In the genomic region with DNA sequence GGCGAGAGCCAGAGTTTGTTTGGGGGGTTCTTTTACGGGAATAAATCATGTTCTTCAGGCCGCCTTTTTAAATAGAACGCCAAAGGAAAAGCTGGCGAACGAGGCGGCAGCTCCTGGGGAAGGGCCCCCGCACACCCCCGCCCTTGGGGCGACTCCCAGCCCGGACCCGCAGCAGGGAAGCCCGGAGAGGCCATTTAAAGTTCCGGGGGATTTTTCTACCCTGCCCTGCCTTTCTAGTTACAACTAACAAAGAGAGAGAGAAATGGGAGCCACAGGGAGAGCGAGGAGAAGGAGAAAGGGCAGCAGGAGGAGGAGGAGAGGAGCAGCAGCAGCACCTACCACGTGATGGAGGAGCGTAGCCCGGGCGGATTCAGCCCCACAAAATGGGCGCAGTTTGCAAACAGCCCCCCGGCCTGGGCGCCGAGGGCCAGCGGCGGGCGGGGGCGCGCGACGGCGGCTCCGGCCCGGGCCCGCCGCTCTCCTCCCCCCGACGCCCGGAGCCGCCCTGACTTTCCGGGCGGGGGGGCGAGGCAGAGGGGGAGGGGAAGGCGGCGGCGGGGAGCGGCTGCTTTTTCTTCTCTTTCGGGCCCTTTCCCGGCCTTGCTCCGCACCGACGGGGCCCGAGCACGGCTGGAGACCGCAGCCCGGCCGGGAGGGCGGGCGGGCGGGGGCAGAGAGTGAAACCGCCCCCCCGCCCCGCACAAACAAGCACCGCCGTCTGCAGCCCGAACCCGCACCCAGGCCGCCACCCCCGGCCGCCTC, we compare ENCODE assay signal across 8 cellular contexts. TPM values are rescaled to one million over a fixed set of nuclear protein-coding genes. Genes with fewer than 3 reads are reported as not detected.
A peak's percentile ranks its signal among the peaks of the same experiment; 100 is the strongest.
DNase-seq lines count a peak whose midpoint lies in the region; ATAC-seq, FAIRE-seq and TF ChIP-seq lines count a peak whose summit lies in the region.

No MANE protein-coding gene starts in this region.

- H3K4me3 ChIP-seq in astrocyte (ENCODE audit: insufficient read depth, low read depth, low read length) (peak overlapping the region; percentile 93), retinal pigment epithelial cell (ENCODE audit: low read length) (peak overlapping the region; percentile 97)

- H3K79me2 ChIP-seq in astrocyte (ENCODE audit: insufficient read depth, low read length), result peaks cover 82% of the 10 kb centered on the region

- H3K4me2 ChIP-seq in astrocyte (ENCODE audit: low read length), result peak overlapping the region; percentile 84

- H3K36me3 ChIP-seq in astrocyte (ENCODE audit: insufficient read depth, low read length), result no peaks in the 10 kb centered on the region

- no peak for FAIRE-seq in astrocyte (lab: Jason Lieb, UNC)

- peaks cover 56% of the 10 kb centered on the region for H3K4me1 Mint-ChIP-seq in T-helper 17 cell
- H3K4me1 Mint-ChIP-seq in astrocyte (ENCODE audit: low read depth, unreplicated experiment), result peaks cover 33% of the 10 kb centered on the region

- no peaks in the 10 kb centered on the region for H3K27me3 ChIP-seq in astrocyte (ENCODE audit: insufficient read depth, low read length)

- peak; percentile 84 for DNase-seq in GM13977 (ENCODE audit: low spot score)
- peak; percentile 24 for DNase-seq in NCI-H1417 treated with DMSO at 0.1 percent for 48 hours (lab: John Stamatoyannopoulos, UW)
- peak; percentile 49 to 62 (median 58) for DNase-seq in T-helper 17 cell
- peak; percentile 60 for DNase-seq in astrocyte (ENCODE audit: low read depth)
- DNase-seq in hypothalamus (lab: John Stamatoyannopoulos, UW), result peak; percentile 38 to 99 (median 80)
- no peak for DNase-seq in retinal pigment epithelial cell (ENCODE audit: low read depth)
- no peak for DNase-seq in GOT3 (lab: John Stamatoyannopoulos, UW)

- peaks cover 2% of the 10 kb centered on the region for H3K9me3 Mint-ChIP-seq in astrocyte (ENCODE audit: unreplicated experiment)

- peak; percentile 31 for ATAC-seq in HG02759 (IDR thresholded peaks at IDR 0.05; ENCODE audit: unreplicated experiment)
- ATAC-seq in T-helper 17 cell, result peak; percentile 11

- H3K9me3 ChIP-seq in T-helper 17 cell (ENCODE audit: control insufficient read depth, low read length, poor library complexity, severe bottlenecking), result no peaks in the 10 kb centered on the region
- H3K9me3 ChIP-seq in astrocyte (ENCODE audit: insufficient read depth, low read depth, low read length), result no peaks in the 10 kb centered on the region

- peak overlapping the region; percentile 92 for H3K27ac ChIP-seq in astrocyte (ENCODE audit: low read depth, low read length)

- H2AFZ ChIP-seq in astrocyte (ENCODE audit: low read depth, low read length), result peak overlapping the region; percentile 47

- in situ Hi-C loops in GM13977 (cut with MboI; ENCODE audit: low pct_unique_long_range_greater_than_20kb, low sequenced_read_pairs, unreplicated experiment), result no loop called here

- peak overlapping the region; percentile 97 for H3K9ac ChIP-seq in astrocyte (ENCODE audit: low read length)

- H3K27me3 Mint-ChIP-seq in T-helper 17 cell, result no peaks in the 10 kb centered on the region
- no peaks in the 10 kb centered on the region for H3K27me3 Mint-ChIP-seq in astrocyte (ENCODE audit: low read depth, unreplicated experiment)

- H3K27ac Mint-ChIP-seq in T-helper 17 cell (peak overlapping the region; percentile 99), astrocyte (ENCODE audit: unreplicated experiment) (peak overlapping the region; percentile 97)

- H3K4me1 ChIP-seq in astrocyte (ENCODE audit: insufficient read depth, low read length), result peaks cover 9% of the 10 kb centered on the region

- no peak for TF ChIP-seq CTCF in GM13977 (IDR thresholded peaks at IDR 0.05; ENCODE audit: extremely low read depth, insufficient read depth, missing control alignments)
- no peak for TF ChIP-seq CTCF in astrocyte (IDR thresholded peaks at IDR 0.05; ENCODE audit: insufficient read depth, low read depth, low read length)
- no peak for TF ChIP-seq CTCF in retinal pigment epithelial cell (conservative IDR thresholded peaks at IDR 0.05; ENCODE audit: low read depth, low read length)

- H4K20me1 ChIP-seq in astrocyte (ENCODE audit: insufficient read depth, low read length), result peaks cover 47% of the 10 kb centered on the region

- H3K4me3 Mint-ChIP-seq in T-helper 17 cell (peak overlapping the region; percentile 100), astrocyte (ENCODE audit: unreplicated experiment) (peak overlapping the region; percentile 99)

- peaks cover 5% of the 10 kb centered on the region for H3K36me3 Mint-ChIP-seq in T-helper 17 cell (ENCODE audit: low read depth)
- peaks cover 6% of the 10 kb centered on the region for H3K36me3 Mint-ChIP-seq in astrocyte (ENCODE audit: low read depth, unreplicated experiment)

RNA-seq across cellular contexts. Expression of gene KANSL1, which starts 0.6 kb away (rescaled TPM):
- total RNA-seq in T-helper 17 cell (100 to 1,000 TPM; 142 to 187 TPM), astrocyte (97.1 and 99.8 TPM in 2 replicates)

Comparison
In these comparisons a context has a peak if more than half of its experiments do, and no peak if none do; other contexts are left out.
1. DNase-seq: peak in GM13977 (single experiment), NCI-H1417 treated with DMSO at 0.1 percent for 48 hours (single experiment), T-helper 17 cell (3 of 3), astrocyte (single experiment) and hypothalamus (51 of 51); none in retinal pigment epithelial cell (single experiment) and GOT3 (single experiment).